Comparison of ENCODE assay signal across 12 cellular contexts in the genomic region with DNA sequence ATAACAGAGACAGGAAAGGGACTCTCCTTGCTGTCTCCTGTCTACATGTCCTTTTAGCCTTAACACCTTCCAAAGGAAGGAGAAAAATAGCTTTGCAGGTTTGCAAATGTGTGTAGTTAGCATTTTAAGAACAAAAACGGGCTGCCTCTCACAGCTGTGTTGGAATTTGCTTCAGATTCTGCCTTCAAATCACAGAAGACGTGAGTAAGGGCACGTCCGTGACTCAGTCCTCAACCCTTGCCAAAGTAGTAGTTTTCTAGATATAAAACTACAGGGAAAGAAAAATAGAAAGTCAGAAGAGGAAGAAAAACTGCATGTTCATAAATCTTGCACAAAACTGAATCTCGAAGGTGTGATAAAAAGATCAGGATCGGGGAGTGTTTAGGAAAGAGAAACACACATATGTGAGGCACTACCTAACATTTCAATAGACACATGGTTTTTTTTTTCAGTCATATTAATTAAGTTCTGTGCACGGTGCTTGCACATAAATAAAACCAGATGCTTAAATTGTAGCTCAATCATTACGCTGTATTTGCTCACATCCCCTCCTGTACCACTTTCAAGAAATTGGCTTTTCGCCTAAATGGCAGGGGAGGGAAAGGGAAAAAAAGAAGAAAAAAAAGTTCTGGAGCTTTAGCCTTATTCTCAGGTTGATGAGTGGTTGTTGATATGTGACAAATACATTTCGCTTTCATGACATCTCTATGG.
DNase-seq lines count a peak whose midpoint lies in the region; ATAC-seq and TF ChIP-seq lines count a peak whose summit lies in the region.
"Had no signal": no experiment of that assay in that cellular context is flagged by ENCODE, and none has a peak within 500 bp of the region (broad histone marks: within the 10 kb centered on the region; RNA-seq: fewer than 3 reads in every experiment).

No MANE protein-coding gene starts in this region.

- intact Hi-C loops in left ventricle myocardium inferior (cut with micrococcal nuclease), result no loop called here
- intact Hi-C loops in Right ventricle myocardium superior (cut with DNase I), result no loop called here
- intact Hi-C loops in adrenal gland (cut with DNase I), result no loop called here
- intact Hi-C loops in aorta (cut with DNase I), result no loop called here
- intact Hi-C loops in dorsolateral prefrontal cortex (cut with DNase I), result no loop called here

- H3K4me1 ChIP-seq in left ventricle myocardium inferior (no peaks in the 10 kb centered on the region), adrenal gland (replicated peaks in 1 of 2) (peaks cover 0 to 32% of the 10 kb centered on the region in 2 donors), iPS-20b (ENCODE audit: insufficient read depth, low read length) (peaks cover 38% of the 10 kb centered on the region), aorta (ENCODE audit: control insufficient read depth in 1 of 2, insufficient read depth in 2 of 2, low read length in 2 of 2) (no peaks in the 10 kb centered on the region)
- H3K4me1 ChIP-seq: colonic mucosa had no signal

- ATAC-seq in Right ventricle myocardium superior (ENCODE audit: poor library complexity) (no peak), aorta (ENCODE audit: low FRiP score) (no peak), HG03521 (IDR thresholded peaks at IDR 0.05; ENCODE audit: unreplicated experiment) (no peak)

- peak overlapping the region; percentile 14; the same call in 1 of the 2 replicates for H3K9ac ChIP-seq in iPS-20b (ENCODE audit: low read depth, low read length)
- H3K9ac ChIP-seq: BLaER1 treated with 17β-estradiol and CSF1 and Interleukin-3, amounts not matched to agents 10 nM and 100 nM had no signal

- TF ChIP-seq CTCF in left ventricle myocardium inferior (IDR thresholded peaks at IDR 0.05; ENCODE audit: borderline replicate concordance), result no peak
- TF ChIP-seq CTCF in adrenal gland (IDR thresholded peaks at IDR 0.05), result no peak
- no peak for TF ChIP-seq CTCF in dorsolateral prefrontal cortex (IDR thresholded peaks at IDR 0.05 in 54 of 56, conservative IDR thresholded peaks at IDR 0.05 in 2 of 56; ENCODE audit: low read depth in 1 of 56, partially characterized antibody in 56 of 56)

- H3K4me3 ChIP-seq in left ventricle myocardium inferior (peak overlapping the region; percentile 12), adrenal gland (peak overlapping the region in 1 of 4 donors; percentile 18), iPS-20b (ENCODE audit: low read length) (peak overlapping the region; percentile 1; the same call in 1 of the 2 replicates), aorta (ENCODE audit: low read length in 2 of 2) (no peak overlapping the region), dorsolateral prefrontal cortex (peak overlapping the region in 27 of 59 donors; percentile 3 to 45 (median 23))
- H3K4me3 ChIP-seq: BLaER1 treated with 17β-estradiol and CSF1 and Interleukin-3, amounts not matched to agents 10 nM and 100 nM; colonic mucosa had no signal

- TF ChIP-seq POLR2A in adrenal gland (IDR thresholded peaks at IDR 0.05), result peak in 1 of 2 donors; percentile 57

- H3K9me3 ChIP-seq in left ventricle myocardium inferior (replicated peaks) (no peaks in the 10 kb centered on the region), adrenal gland (replicated peaks in 1 of 3) (no peaks in the 10 kb centered on the region), iPS-20b (ENCODE audit: insufficient read depth, low read depth, low read length) (no peaks in the 10 kb centered on the region), aorta (ENCODE audit: control insufficient read depth, low read length) (no peaks in the 10 kb centered on the region)
- H3K9me3 ChIP-seq: BLaER1 treated with 17β-estradiol and CSF1 and Interleukin-3, amounts not matched to agents 10 nM and 100 nM; colonic mucosa had no signal

- WGBS in adrenal gland, 4 donors, result 12 to 21% (median 16%) methylated on average over 10 of the region's 10 CpGs
- WGBS in aorta, 2 donors, result 12 to 19% methylated on average over 10 of the region's 10 CpGs

- H3K27ac ChIP-seq in left ventricle myocardium inferior (replicated peaks) (peak overlapping the region; percentile 14), adrenal gland (peak overlapping the region in 3 of 5 donors; percentile 31 to 76 (median 56)), iPS-20b (ENCODE audit: low read length) (peak overlapping the region; percentile 39), aorta (ENCODE audit: low read depth in 1 of 2, low read length in 2 of 2) (no peak overlapping the region), dorsolateral prefrontal cortex (no peak overlapping the region)
- H3K27ac ChIP-seq: BLaER1 treated with 17β-estradiol and CSF1 and Interleukin-3, amounts not matched to agents 10 nM and 100 nM; colonic mucosa had no signal

- H3K36me3 ChIP-seq in left ventricle myocardium inferior, result no peaks in the 10 kb centered on the region
- no peaks in the 10 kb centered on the region for H3K36me3 ChIP-seq in adrenal gland (replicated peaks in 1 of 2)
- no peaks in the 10 kb centered on the region for H3K36me3 ChIP-seq in iPS-20b (ENCODE audit: insufficient read depth, low read depth, low read length)
- H3K36me3 ChIP-seq in aorta (ENCODE audit: control insufficient read depth in 1 of 2, insufficient read depth in 2 of 2, low read length in 1 of 2), result no peaks in the 10 kb centered on the region
- H3K36me3 ChIP-seq: BLaER1 treated with 17β-estradiol and CSF1 and Interleukin-3, amounts not matched to agents 10 nM and 100 nM; colonic mucosa had no signal

- H3K27me3 ChIP-seq in left ventricle myocardium inferior (ENCODE audit: low read depth), result no peaks in the 10 kb centered on the region
- no peaks in the 10 kb centered on the region for H3K27me3 ChIP-seq in adrenal gland
- H3K27me3 ChIP-seq in iPS-20b (ENCODE audit: insufficient read depth, low read length), result no peaks in the 10 kb centered on the region
- H3K27me3 ChIP-seq in aorta (ENCODE audit: control insufficient read depth in 1 of 2, insufficient read depth in 2 of 2, low read length in 1 of 2), result no peaks in the 10 kb centered on the region
- no peaks in the 10 kb centered on the region for H3K27me3 ChIP-seq in dorsolateral prefrontal cortex
- H3K27me3 ChIP-seq: BLaER1 treated with 17β-estradiol and CSF1 and Interleukin-3, amounts not matched to agents 10 nM and 100 nM; colonic mucosa had no signal

- DNase-seq in left ventricle myocardium inferior (no peak), Right ventricle myocardium superior (no peak), adrenal gland (peak; percentile 55 to 81 (median 70)), aorta (peak; percentile 53 to 62), superior temporal gyrus (ENCODE audit: extremely low spot score) (no peak), dorsolateral prefrontal cortex (no peak)
- DNase-seq: activated CD4-positive, CD25-positive, alpha-beta regulatory T cell treated with anti-CD3 and anti-CD28 coated beads, Interleukin-2, amount 50 U/mL, for 72 hours; colonic mucosa; NCI-H187 treated with DMSO at 0.1 percent for 48 hours had no signal

Comparison
In these comparisons a context has a peak if more than half of its experiments do, and no peak if none do; other contexts are left out.
1. DNase-seq: peak in adrenal gland (7 of 7) and aorta (2 of 2); none in left ventricle myocardium inferior (single experiment), Right ventricle myocardium superior (single experiment), superior temporal gyrus (single experiment) and dorsolateral prefrontal cortex (0 of 10).
2. H3K27ac ChIP-seq: peak in left ventricle myocardium inferior (single experiment), adrenal gland (3 of 5) and iPS-20b (single experiment); none in aorta (0 of 2) and dorsolateral prefrontal cortex (0 of 59).
3. H3K4me3 ChIP-seq: peak in left ventricle myocardium inferior (single experiment) and iPS-20b (single experiment); none in aorta (0 of 2).